8 cellular contexts compared by ENCODE assay signal in genomic region chr17:73165616-73166404, GRCh38. TPM values are rescaled to one million over a fixed set of nuclear protein-coding genes. Genes with fewer than 3 reads are reported as not detected.
DNase-seq lines count a peak whose midpoint lies in the region; ATAC-seq, FAIRE-seq and TF ChIP-seq lines count a peak whose summit lies in the region.

No MANE protein-coding gene starts in this region.

- H4K20me1 ChIP-seq in astrocyte (ENCODE audit: insufficient read depth, low read length): peaks cover 6% of the 10 kb centered on the region

- H3K4me2 ChIP-seq in astrocyte (ENCODE audit: low read length): peak overlapping the region; percentile 83

- H3K27me3 ChIP-seq in astrocyte (ENCODE audit: insufficient read depth, low read length) (peaks cover 65% of the 10 kb centered on the region), transverse colon (peaks cover 81% of the 10 kb centered on the region)

- peak overlapping the region; percentile 41 for H3K4me3 Mint-ChIP-seq in activated naive CD4-positive, alpha-beta T cell treated with anti-CD3 and anti-CD28 coated beads for 36 hours
- peak overlapping the region; percentile 88 for H3K4me3 Mint-ChIP-seq in astrocyte (ENCODE audit: unreplicated experiment)

- TF ChIP-seq EP300 in transverse colon (IDR thresholded peaks at IDR 0.05; ENCODE audit: low read depth): no peak

- TF ChIP-seq CTCF in astrocyte (IDR thresholded peaks at IDR 0.05; ENCODE audit: insufficient read depth, low read depth, low read length) (no peak), transverse colon (IDR thresholded peaks at IDR 0.05) (no peak)

- no peaks in the 10 kb centered on the region for H3K79me2 ChIP-seq in astrocyte (ENCODE audit: insufficient read depth, low read length)

- peaks cover 18% of the 10 kb centered on the region for H3K4me1 ChIP-seq in astrocyte (ENCODE audit: insufficient read depth, low read length)
- peaks cover 0 to 27% (median 26%) of the 10 kb centered on the region in 4 donors for H3K4me1 ChIP-seq in transverse colon

- no peak overlapping the region for H3K27ac ChIP-seq in astrocyte (ENCODE audit: low read depth, low read length)
- no peak overlapping the region for H3K27ac ChIP-seq in transverse colon

- H3K9ac ChIP-seq in astrocyte (ENCODE audit: low read length): no peak overlapping the region

- H3K9me3 Mint-ChIP-seq in activated naive CD4-positive, alpha-beta T cell treated with anti-CD3 and anti-CD28 coated beads for 36 hours: no peaks in the 10 kb centered on the region
- H3K9me3 Mint-ChIP-seq in astrocyte (ENCODE audit: unreplicated experiment): peaks cover 7% of the 10 kb centered on the region

- no peak for FAIRE-seq in astrocyte (lab: Jason Lieb, UNC)

- CTCF ChIA-PET in activated naive CD4-positive, alpha-beta T cell treated with anti-CD3 and anti-CD28 coated beads for 36 hours (lab: Charles Lee): interaction anchor here (0.7 to 5.4 kb wide), 5 partner anchors 9 to 447 kb away, joined by 3 to 44 read pairs (median 3); no protein-coding TSS in a partner anchor

- in situ Hi-C loops in transverse colon (cut with MboI; ENCODE audit: low pct_ligation_motif_present in 1 of 4, low pct_unique_long_range_greater_than_20kb in 1 of 4, low sequenced_read_pairs in 3 of 4): loop anchor here in 2 of 4 donors (25.0 kb wide), 2 partner anchors 179 to 604 kb away; no protein-coding TSS in a partner anchor

- DNase-seq in activated naive CD4-positive, alpha-beta T cell treated with anti-CD3 and anti-CD28 coated beads for 36 hours: no peak
- no peak for DNase-seq in activated naive CD4-positive, alpha-beta T cell treated with anti-CD3 and anti-CD28 coated beads, Interleukin-2, amount 50 U/mL, for 16 hours
- DNase-seq in astrocyte (ENCODE audit: low read depth) (no peak), left colon (no peak), transverse colon (no peak), SHP77 (lab: John Stamatoyannopoulos, UW) (no peak)

- intact Hi-C loops in activated naive CD4-positive, alpha-beta T cell treated with anti-CD3 and anti-CD28 coated beads for 36 hours (cut with micrococcal nuclease): no loop called here
- intact Hi-C loops in left colon (cut with DNase I, micrococcal nuclease) (no loop called here), transverse colon (cut with DNase I; ENCODE audit: low total_unique reads) (no loop called here)

- ATAC-seq in left colon: peak; percentile 7
- ATAC-seq in GM19463 (IDR thresholded peaks at IDR 0.05; ENCODE audit: unreplicated experiment): no peak
- no peak for ATAC-seq in GM18861 (IDR thresholded peaks at IDR 0.05; ENCODE audit: unreplicated experiment)

- no peak for TF ChIP-seq POLR2A in transverse colon (IDR thresholded peaks at IDR 0.05)

- WGBS in transverse colon (ENCODE audit: low coverage in 1 of 2), 2 donors: 6% methylated on average over 40 of the region's 51 CpGs; no CpG with 5 or more reads in 1 of the 2 donors

- H3K9me3 ChIP-seq in astrocyte (ENCODE audit: insufficient read depth, low read depth, low read length) (no peaks in the 10 kb centered on the region), transverse colon (no peaks in the 10 kb centered on the region)

- peaks cover 67% of the 10 kb centered on the region for H3K27me3 Mint-ChIP-seq in activated naive CD4-positive, alpha-beta T cell treated with anti-CD3 and anti-CD28 coated beads for 36 hours (ENCODE audit: low read depth)
- H3K27me3 Mint-ChIP-seq in astrocyte (ENCODE audit: low read depth, unreplicated experiment): peaks cover 67% of the 10 kb centered on the region

- peak overlapping the region; percentile 44 for H3K4me3 ChIP-seq in astrocyte (ENCODE audit: insufficient read depth, low read depth, low read length)
- H3K4me3 ChIP-seq in transverse colon: peak overlapping the region in 3 of 4 donors; percentile 12 to 46 (median 15)

- no peak overlapping the region for H3K27ac Mint-ChIP-seq in activated naive CD4-positive, alpha-beta T cell treated with anti-CD3 and anti-CD28 coated beads for 36 hours
- no peak overlapping the region for H3K27ac Mint-ChIP-seq in astrocyte (ENCODE audit: unreplicated experiment)

- H2AFZ ChIP-seq in astrocyte (ENCODE audit: low read depth, low read length): peak overlapping the region; percentile 52

- peaks cover 20% of the 10 kb centered on the region for H3K4me1 Mint-ChIP-seq in activated naive CD4-positive, alpha-beta T cell treated with anti-CD3 and anti-CD28 coated beads for 36 hours (ENCODE audit: low read depth)
- H3K4me1 Mint-ChIP-seq in astrocyte (ENCODE audit: low read depth, unreplicated experiment): peaks cover 12% of the 10 kb centered on the region

- H3K36me3 ChIP-seq in astrocyte (ENCODE audit: insufficient read depth, low read length): no peaks in the 10 kb centered on the region
- H3K36me3 ChIP-seq in transverse colon: no peaks in the 10 kb centered on the region

- H3K36me3 Mint-ChIP-seq in activated naive CD4-positive, alpha-beta T cell treated with anti-CD3 and anti-CD28 coated beads for 36 hours (ENCODE audit: low read depth): no peaks in the 10 kb centered on the region
- H3K36me3 Mint-ChIP-seq in astrocyte (ENCODE audit: low read depth, unreplicated experiment): peaks cover 5% of the 10 kb centered on the region

RNA-seq across cellular contexts. Expression of gene SSTR2, which starts 1.0 kb away (rescaled TPM):
- not detected for total RNA-seq in activated naive CD4-positive, alpha-beta T cell treated with anti-CD3 and anti-CD28 coated beads for 36 hours
- total RNA-seq in astrocyte (0.29 and 0.45 TPM in 2 replicates), left colon (under 1 TPM; 0.58 to 0.75 TPM), transverse colon (1 to 10 TPM in 2 of 4 donors, under 1 TPM in 2; under 0.01 to 1.7 (median 0.81) TPM)

RNA-seq across cellular contexts. Expression of gene COG1, which starts 27.0 kb away (rescaled TPM):
- 10 to 100 TPM; 31.4 to 32.1 TPM for total RNA-seq in activated naive CD4-positive, alpha-beta T cell treated with anti-CD3 and anti-CD28 coated beads for 36 hours
- total RNA-seq in astrocyte: 34.4 and 38.9 TPM in 2 replicates
- 10 to 100 TPM; 46.4 to 59.6 TPM for total RNA-seq in left colon
- total RNA-seq in transverse colon: 100 to 1,000 TPM in 1 of 4 donors, 10 to 100 TPM in 3; 54.2 to 126 (median 69.1) TPM
